In the genomic region with DNA sequence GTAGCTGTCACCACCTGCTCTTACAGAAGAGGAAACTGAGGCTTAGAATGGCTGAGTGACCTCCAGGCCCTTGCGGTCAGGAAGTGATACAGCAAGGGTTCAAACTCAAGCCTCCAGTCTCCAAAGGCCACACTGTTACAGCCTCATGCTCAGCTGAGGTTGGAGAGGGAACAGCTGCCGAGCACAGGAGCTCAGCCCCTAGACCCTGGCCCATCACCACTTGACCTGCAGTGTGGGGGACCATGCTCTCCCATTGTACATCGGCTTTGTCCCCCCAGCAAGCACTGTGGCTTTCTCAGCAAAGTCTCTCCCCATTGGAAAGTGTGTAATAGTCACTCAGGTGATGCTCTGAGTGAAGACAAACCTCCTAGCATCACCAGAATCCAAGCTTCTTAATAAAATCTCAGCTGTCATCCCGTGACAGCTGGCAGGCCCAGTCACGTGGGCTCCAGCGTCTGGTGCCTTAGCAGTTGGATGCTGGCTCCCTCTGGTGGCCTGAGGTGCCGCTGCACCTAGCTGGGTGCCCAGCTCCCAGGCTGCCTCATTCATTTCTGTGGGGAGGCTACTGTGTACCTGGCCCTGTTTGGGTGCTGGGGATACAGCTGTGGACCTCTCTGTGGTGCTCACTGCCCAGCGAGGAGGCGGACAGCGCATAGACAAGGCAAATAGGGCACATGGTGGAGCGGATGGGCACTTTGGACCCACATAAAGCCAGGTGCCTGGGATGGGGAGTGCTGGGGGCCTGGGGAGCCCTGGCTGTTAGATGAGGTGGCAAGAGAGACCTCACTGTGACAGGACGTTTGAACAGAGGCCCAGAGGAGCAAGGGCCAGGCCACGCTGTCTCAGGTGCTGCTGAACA, we compare ENCODE assay signal across 8 cellular contexts. TPM values are rescaled to one million over a fixed set of nuclear protein-coding genes. Genes with fewer than 3 reads are reported as not detected.
DNase-seq lines count a peak whose midpoint lies in the region; ATAC-seq and TF ChIP-seq lines count a peak whose summit lies in the region.

No MANE protein-coding gene starts in this region.

- peaks cover 5% of the 10 kb centered on the region in 2 donors for H3K36me3 ChIP-seq in ascending aorta
- peaks cover 14% of the 10 kb centered on the region for H3K36me3 ChIP-seq in right atrium auricular region
- H3K36me3 ChIP-seq in sigmoid colon, result peaks cover 0 to 38% (median 20%) of the 10 kb centered on the region in 4 donors

- H3K4me1 ChIP-seq in ascending aorta, result peaks cover 0 to 6% of the 10 kb centered on the region in 2 donors
- H3K4me1 ChIP-seq in right atrium auricular region, result peaks cover 0 to 29% of the 10 kb centered on the region in 2 donors
- H3K4me1 ChIP-seq in sigmoid colon, result peaks cover 0 to 24% (median 22%) of the 10 kb centered on the region in 4 donors

- POLR2A ChIA-PET in GM10248 (lab: Yijun Ruan, JAX), result no interaction called here

- intact Hi-C loops in ascending aorta (cut with DNase I), result loop anchor here (1.0 kb wide), 1 partner anchor 53 kb away; a partner anchor contains a TSS
- intact Hi-C loops in sigmoid colon (cut with DNase I), result loop anchor here (1.0 kb wide), 1 partner anchor 53 kb away; a partner anchor contains a TSS

- no peaks in the 10 kb centered on the region for H3K27me3 ChIP-seq in ascending aorta
- no peaks in the 10 kb centered on the region for H3K27me3 ChIP-seq in right atrium auricular region
- H3K27me3 ChIP-seq in sigmoid colon, result no peaks in the 10 kb centered on the region

- DNase-seq in GM10248 (ENCODE audit: extremely low spot score) (peak; percentile 95), NCI-H1694 treated with DMSO at 0.1 percent for 48 hours (lab: John Stamatoyannopoulos, UW) (peak; percentile 72), T-helper 22 cell (ENCODE audit: low read depth) (peak; percentile 68), ascending aorta (ENCODE audit: low spot score in 2 of 2) (peak; percentile 47 to 88), right atrium auricular region (ENCODE audit: low spot score) (peak; percentile 92), sigmoid colon (peak; percentile 93)

- 28 to 30% methylated on average over 13 of the region's 13 CpGs for WGBS in sigmoid colon, 2 donors

- TF ChIP-seq POLR2A in sigmoid colon (IDR thresholded peaks at IDR 0.05), result no peak

- no peak overlapping the region for H3K4me3 ChIP-seq in ascending aorta
- no peak overlapping the region for H3K4me3 ChIP-seq in right atrium auricular region
- H3K4me3 ChIP-seq in sigmoid colon, result no peak overlapping the region

- TF ChIP-seq CTCF in GM10248 (IDR thresholded peaks at IDR 0.05; ENCODE audit: control extremely low read depth, extremely low read depth, low read depth, missing control alignments) (peak; percentile 99), ascending aorta (IDR thresholded peaks at IDR 0.05) (peak; percentile 96 to 99 (median 98)), right atrium auricular region (IDR thresholded peaks at IDR 0.05) (peak; percentile 98 to 99), sigmoid colon (IDR thresholded peaks at IDR 0.05) (peak; percentile 98 to 99 (median 98))

- no peaks in the 10 kb centered on the region for H3K9me3 ChIP-seq in ascending aorta
- no peaks in the 10 kb centered on the region for H3K9me3 ChIP-seq in right atrium auricular region
- H3K9me3 ChIP-seq in sigmoid colon, result no peaks in the 10 kb centered on the region

- CTCF ChIA-PET in GM10248 (lab: Yijun Ruan, JAX), result interaction anchor here (0.7 to 3.7 kb wide), 38 partner anchors 8 to 315 kb away, joined by 3 to 56 read pairs (median 5); a partner anchor contains a TSS

- TF ChIP-seq EP300 in sigmoid colon (IDR thresholded peaks at IDR 0.05), result peak in 1 of 4 donors; percentile 24

- H3K27ac ChIP-seq in ascending aorta, result peak overlapping the region; percentile 53 to 74
- H3K27ac ChIP-seq in right atrium auricular region, result peak overlapping the region; percentile 58 to 68
- H3K27ac ChIP-seq in sigmoid colon, result peak overlapping the region; percentile 29 to 74 (median 69)

- ATAC-seq in HG02610 (IDR thresholded peaks at IDR 0.05; ENCODE audit: unreplicated experiment) (peak; percentile 76), HG03139 (IDR thresholded peaks at IDR 0.05; ENCODE audit: unreplicated experiment) (no peak)

RNA-seq across cellular contexts. Expression of a gene that starts 19.1 kb away (rescaled TPM):
- total RNA-seq in ascending aorta (not detected), right atrium auricular region (10 to 100 TPM in 1 of 2 donors, 1 to 10 TPM in 1; 7.0 to 13.1 TPM), sigmoid colon (under 1 TPM; under 0.01 to 0.83 (median 0.60) TPM)
- 1 to 10 TPM in 2 of 3 donors, under 1 TPM in 1; 0.46 to 6.4 (median 1.8) TPM for polyA plus RNA-seq in sigmoid colon

RNA-seq across cellular contexts. Expression of a gene that starts 53.2 kb away (rescaled TPM):
- total RNA-seq in ascending aorta, result 5.3 TPM
- 1 to 10 TPM; 3.9 to 5.7 TPM for total RNA-seq in right atrium auricular region
- 1 to 10 TPM; 1.8 to 4.2 (median 2.0) TPM for total RNA-seq in sigmoid colon
- 1 to 10 TPM; 1.8 to 6.2 (median 2.4) TPM for polyA plus RNA-seq in sigmoid colon

RNA-seq across cellular contexts. Expression of a gene that starts 59.0 kb away (rescaled TPM):
- total RNA-seq in ascending aorta, result 26.4 TPM
- 10 to 100 TPM; 43.4 to 54.7 TPM for total RNA-seq in right atrium auricular region
- 10 to 100 TPM; 39.9 to 64.7 (median 57.4) TPM for total RNA-seq in sigmoid colon
- 100 to 1,000 TPM; 139 to 224 (median 148) TPM for polyA plus RNA-seq in sigmoid colon

RNA-seq across cellular contexts. Expression of a gene that starts 59.4 kb away (rescaled TPM):
- total RNA-seq in ascending aorta, result 1.5 TPM
- total RNA-seq in right atrium auricular region, result 1 to 10 TPM; 3.7 to 4.0 TPM
- 1 to 10 TPM; 5.3 to 8.0 (median 7.0) TPM for total RNA-seq in sigmoid colon
- 10 to 100 TPM in 2 of 3 donors, 1 to 10 TPM in 1; 4.2 to 39.1 (median 11.3) TPM for polyA plus RNA-seq in sigmoid colon
